Comparison of ENCODE assay signal across 14 cellular contexts in genomic region chr3:150421799-150422548, GRCh38. TPM values are rescaled to one million over a fixed set of nuclear protein-coding genes. Genes with fewer than 3 reads are reported as not detected.
DNase-seq lines count a peak whose midpoint lies in the region; ATAC-seq, FAIRE-seq and TF ChIP-seq lines count a peak whose summit lies in the region.
"Had no signal": no experiment of that assay in that cellular context is flagged by ENCODE, and none has a peak within 500 bp of the region (broad histone marks: within the 10 kb centered on the region; RNA-seq: fewer than 3 reads in every experiment).

No MANE protein-coding gene starts in this region.

- FAIRE-seq in G401.6 (lab: Jason Lieb, UNC) = peak; percentile 79

- H3K4me1 ChIP-seq in PC-9 (replicated peaks; ENCODE audit: insufficient read depth) = peaks cover 53% of the 10 kb centered on the region

- peaks cover 70% of the 10 kb centered on the region for H3K4me1 Mint-ChIP-seq in osteocyte (ENCODE audit: unreplicated experiment)

- H3K9me2 ChIP-seq in PC-9 (ENCODE audit: insufficient read depth) = no peaks in the 10 kb centered on the region

- no peaks in the 10 kb centered on the region for H3K27me3 ChIP-seq in PC-9 (ENCODE audit: insufficient read depth, low read depth)
- H3K27me3 ChIP-seq: gastroesophageal sphincter had no signal

- no peaks in the 10 kb centered on the region for H3K9me3 Mint-ChIP-seq in osteocyte (ENCODE audit: unreplicated experiment)
- H3K9me3 Mint-ChIP-seq: naive thymus-derived CD8-positive, alpha-beta T cell; stimulated activated naive CD8-positive, alpha-beta T cell treated with anti-CD3 and anti-CD28 coated beads, Interleukin-15, Interleukin-2, amounts not matched to agents 100 ng/mL and 50 ng/mL, for 24 hours had no signal

- H3K27ac Mint-ChIP-seq in osteocyte (ENCODE audit: unreplicated experiment) = peak overlapping the region; percentile 21
- H3K27ac Mint-ChIP-seq: CD4-positive, CD25-positive, alpha-beta regulatory T cell; stimulated activated naive CD8-positive, alpha-beta T cell treated with anti-CD3 and anti-CD28 coated beads, Interleukin-15, Interleukin-2, amounts not matched to agents 100 ng/mL and 50 ng/mL, for 24 hours had no signal

- no peak overlapping the region for H2AFZ ChIP-seq in PC-9

- POLR2A ChIA-PET in PC-9 (lab: Charles Lee; ENCODE audit: unreplicated experiment) = interaction anchor here (0.6 kb wide), 2 partner anchors 47 to 105 kb away, joined by 4 to 6 read pairs; no protein-coding TSS in a partner anchor

- H3K27me3 Mint-ChIP-seq in osteocyte (ENCODE audit: unreplicated experiment) = no peaks in the 10 kb centered on the region
- H3K27me3 Mint-ChIP-seq: CD4-positive, CD25-positive, alpha-beta regulatory T cell; naive thymus-derived CD8-positive, alpha-beta T cell; stimulated activated naive CD8-positive, alpha-beta T cell treated with anti-CD3 and anti-CD28 coated beads, Interleukin-15, Interleukin-2, amounts not matched to agents 100 ng/mL and 50 ng/mL, for 24 hours had no signal

- peak overlapping the region; percentile 23; the same call in 1 of the 2 replicates for H3K4me2 ChIP-seq in PC-9

- CTCF ChIA-PET in PC-9 (lab: Charles Lee) = interaction anchor here (0.5 kb wide), 1 partner anchor 1467 kb away, joined by 14 read pairs; no protein-coding TSS in a partner anchor

- H4K20me1 ChIP-seq in PC-9 (ENCODE audit: insufficient read depth) = peaks cover 5% of the 10 kb centered on the region; the same call in 1 of the 2 replicates

- no peak overlapping the region for H3K4me3 ChIP-seq in PC-9
- H3K4me3 ChIP-seq: gastroesophageal sphincter had no signal

- TF ChIP-seq CTCF in PC-9 (conservative IDR thresholded peaks at IDR 0.05) (no peak), osteocyte (IDR thresholded peaks at IDR 0.05) (no peak)

- peak; percentile 79 for ATAC-seq in esophagus mucosa
- ATAC-seq in HG03460 (IDR thresholded peaks at IDR 0.05; ENCODE audit: unreplicated experiment) = no peak
- no peak for ATAC-seq in HG02610 (IDR thresholded peaks at IDR 0.05; ENCODE audit: unreplicated experiment)
- ATAC-seq: gastroesophageal sphincter had no signal

- no TSS peak for BruUV-seq in PC-9 (replicated peaks; lab: Mats Ljungman, UMichigan)

- H3K79me2 ChIP-seq in PC-9 (ENCODE audit: low read depth) = peaks cover 100% of the 10 kb centered on the region

- intact Hi-C loops in PC-9 (cut with micrococcal nuclease; ENCODE audit: unreplicated experiment) = loop anchor here (2.0 kb wide), 1 partner anchor 27 kb away; no protein-coding TSS in a partner anchor

- H3K36me3 Mint-ChIP-seq in osteocyte (ENCODE audit: unreplicated experiment) = peaks cover 26% of the 10 kb centered on the region

- peaks cover 45% of the 10 kb centered on the region for H3K36me3 ChIP-seq in PC-9 (ENCODE audit: low read depth)
- H3K36me3 ChIP-seq: gastroesophageal sphincter had no signal

- H3F3A ChIP-seq in PC-9 (ENCODE audit: insufficient read depth, low read depth) = peaks cover 30% of the 10 kb centered on the region

- H3K9me3 ChIP-seq in PC-9 (ENCODE audit: insufficient read depth, low read depth) = no peaks in the 10 kb centered on the region
- H3K9me3 ChIP-seq: gastroesophageal sphincter had no signal

- DNase-seq in PC-9 (peak in 1 of 2 experiments; percentile 10), osteocyte (ENCODE audit: extremely low spot score, unreplicated experiment) (no peak)
- no peak for DNase-seq in activated T-cell treated with anti-CD3 and anti-CD28 coated beads, Interleukin-2, amount 50 U/mL, for 48 hours
- DNase-seq: activated T-cell treated with anti-CD3 and anti-CD28 coated beads, Interleukin-2, amount 50 U/mL, for 1 hour; CD4-positive, CD25-positive, alpha-beta regulatory T cell; H7; naive thymus-derived CD8-positive, alpha-beta T cell; NCI-H2107 had no signal

- no peak overlapping the region for H3K4me3 Mint-ChIP-seq in osteocyte (ENCODE audit: unreplicated experiment)
- H3K4me3 Mint-ChIP-seq: CD4-positive, CD25-positive, alpha-beta regulatory T cell; stimulated activated naive CD8-positive, alpha-beta T cell treated with anti-CD3 and anti-CD28 coated beads, Interleukin-15, Interleukin-2, amounts not matched to agents 100 ng/mL and 50 ng/mL, for 24 hours had no signal

- H3K27ac ChIP-seq in PC-9 = peak overlapping the region; percentile 10; the same call in 1 of the 2 replicates

RNA-seq across cellular contexts. Expression of gene TSC22D2, which starts 13.9 kb away (rescaled TPM):
- total RNA-seq in PC-9 (2021) = 20.5 and 32.0 TPM in 2 replicates
- 28.1 TPM for total RNA-seq in esophagus mucosa
- 51.3 and 51.5 TPM in 2 replicates for total RNA-seq in osteocyte
